ENCODE assay signal across 33 cellular contexts in genomic region chr2:101942846-101943245, GRCh38. TPM values are rescaled to one million over a fixed set of nuclear protein-coding genes. Genes with fewer than 3 reads are reported as not detected.
"Had no signal": no experiment of that assay in that cellular context is flagged by ENCODE, and none has a peak within 500 bp of the region (broad histone marks: within the 10 kb centered on the region; RNA-seq: fewer than 3 reads in every experiment).

No MANE protein-coding gene starts in this region.

- H3K4me1 ChIP-seq: adrenal gland, body of pancreas had no signal

- H3K9me3 ChIP-seq: adrenal gland, body of pancreas had no signal

- H3K36me3 ChIP-seq: adrenal gland, cardiac muscle cell had no signal

- DNase-seq: activated B cell treated with CpG ODN at 0.5 μM for 24 hours; activated CD4-positive, alpha-beta memory T cell treated with anti-CD3 and anti-CD28 coated beads for 36 hours; activated CD4-positive, alpha-beta T cell treated with anti-CD3 and anti-CD28 coated beads for 4 hours; activated CD4-positive, alpha-beta T cell treated with anti-CD3 and anti-CD28 coated beads, Interleukin-2, amount 10 ng/mL, durations not matched to agents 24 days and 14 days; activated CD4-positive, alpha-beta T cell treated with anti-CD3 and anti-CD28 coated beads, Interleukin-2, amount 50 U/mL, for 1 hour; activated CD4-positive, alpha-beta T cell treated with anti-CD3 and anti-CD28 coated beads, Interleukin-2, amount 50 U/mL, for 4 hours; activated CD4-positive, CD25-positive, alpha-beta regulatory T cell treated with anti-CD3 and anti-CD28 coated beads, Interleukin-2, amount 50 U/mL, for 72 hours; activated CD8-positive, alpha-beta memory T cell treated with anti-CD3 and anti-CD28 coated beads, Interleukin-2, amount 50 U/mL, for 4 hours; activated CD8-positive, alpha-beta T cell treated with anti-CD3 and anti-CD28 coated beads for 36 hours; activated effector memory CD4-positive, alpha-beta T cell treated with anti-CD3 and anti-CD28 coated beads, Interleukin-2, amount 50 U/mL, for 16 hours; activated gamma-delta T cell treated with Interleukin-2 at 50 U/mL for 16 hours; activated naive CD4-positive, alpha-beta T cell; activated naive CD4-positive, alpha-beta T cell treated with anti-CD3 and anti-CD28 coated beads for 36 hours; activated naive CD4-positive, alpha-beta T cell treated with anti-CD3 and anti-CD28 coated beads, Interleukin-2, amount 50 U/mL, for 16 hours; activated naive CD8-positive, alpha-beta T cell treated with anti-CD3 and anti-CD28 coated beads for 36 hours; activated T-cell treated with anti-CD3 and anti-CD28 coated beads for 4 hours; activated T-cell treated with anti-CD3 and anti-CD28 coated beads, Interleukin-2, amount 50 U/mL, for 1 hour; activated T-cell treated with anti-CD3 and anti-CD28 coated beads, Interleukin-2, amount 50 U/mL, for 4 hours; activated T-cell treated with anti-CD3 and anti-CD28 coated beads, Interleukin-2, amount 50 U/mL, for 72 hours; adrenal gland; amniotic stem cell; aorta; body of pancreas; caudate nucleus; SW 1271; T-helper 1 cell; T-helper 2 cell; T-helper 9 cell had no signal

- ATAC-seq: activated CD8-positive, alpha-beta T cell treated with anti-CD3 and anti-CD28 coated beads for 36 hours; activated naive CD4-positive, alpha-beta T cell treated with anti-CD3 and anti-CD28 coated beads, Interleukin-2, amount 50 U/mL, for 72 hours; activated T-cell treated with anti-CD3 and anti-CD28 coated beads, Interleukin-2, amount 50 U/mL, for 4 hours; activated T-cell treated with anti-CD3 and anti-CD28 coated beads, Interleukin-2, amount 50 U/mL, for 72 hours; activated T-helper 17 cell treated with anti-CD3 and anti-CD28 coated beads, Interleukin-2, amount 50 U/mL, for 72 hours; body of pancreas had no signal

- H3K4me3 ChIP-seq: adrenal gland, body of pancreas, cardiac muscle cell had no signal

- H3K27ac ChIP-seq: adrenal gland, body of pancreas, cardiac muscle cell, VCaP had no signal

- H3K27me3 ChIP-seq: adrenal gland, body of pancreas, cardiac muscle cell had no signal

RNA-seq across cellular contexts. Expression of gene IL1R2, which starts 48.9 kb away (rescaled TPM):
- total RNA-seq: activated B cell treated with CpG ODN at 0.5 μM for 24 hours, bronchial epithelial cell, cardiac muscle cell had no signal
